24 cellular contexts compared by ENCODE assay signal in genomic region chr3:102248981-102249705, GRCh38.
A peak's percentile ranks its signal among the peaks of the same experiment; 100 is the strongest.
DNase-seq lines count a peak whose midpoint lies in the region; ATAC-seq, FAIRE-seq and TF ChIP-seq lines count a peak whose summit lies in the region.
"Had no signal": no experiment of that assay in that cellular context is flagged by ENCODE, and none has a peak within 500 bp of the region (broad histone marks: within the 10 kb centered on the region; RNA-seq: fewer than 3 reads in every experiment).

No MANE protein-coding gene starts in this region.

- H3K27me3 ChIP-seq in bronchial epithelial cell (ENCODE audit: control insufficient read depth, insufficient read depth, low read length) (no peaks in the 10 kb centered on the region), WERI-Rb-1 (ENCODE audit: insufficient read depth, low read depth, severe bottlenecking) (no peaks in the 10 kb centered on the region)
- H3K27me3 ChIP-seq: BLaER1, Peyer's patch, SJSA1 had no signal

- H3K36me3 ChIP-seq in bronchial epithelial cell (ENCODE audit: control insufficient read depth, insufficient read depth, low read length) = no peaks in the 10 kb centered on the region
- no peaks in the 10 kb centered on the region for H3K36me3 ChIP-seq in WERI-Rb-1
- H3K36me3 ChIP-seq: BLaER1, Peyer's patch, SJSA1 had no signal

- no peak for ATAC-seq in HG03135 (IDR thresholded peaks at IDR 0.05; ENCODE audit: unreplicated experiment)
- ATAC-seq: Right ventricle myocardium inferior had no signal

- H3K4me3 ChIP-seq in bronchial epithelial cell (ENCODE audit: low read depth, low read length) = no peak overlapping the region
- H3K4me3 ChIP-seq in WERI-Rb-1 (ENCODE audit: low read depth, low read length) = no peak overlapping the region
- H3K4me3 ChIP-seq: BLaER1, Peyer's patch, SJSA1 had no signal

- no peak for FAIRE-seq in bronchial epithelial cell (lab: Jason Lieb, UNC)
- FAIRE-seq: G401.6, GM12892 had no signal

- no peaks in the 10 kb centered on the region for H3K9me3 ChIP-seq in WERI-Rb-1 (ENCODE audit: severe bottlenecking)
- H3K9me3 ChIP-seq: BLaER1, Caco-2, Peyer's patch, SJSA1 had no signal

- DNase-seq in EH (ENCODE audit: low read depth) (peak; percentile 5), HT1080 (ENCODE audit: low read depth) (peak; percentile 62), bronchial epithelial cell (ENCODE audit: low read depth) (peak; percentile 64), renal cortical epithelial cell (ENCODE audit: low read depth) (peak; percentile 2), WERI-Rb-1 (no peak), NCI-H446 treated with DMSO at 0.1 percent for 48 hours (lab: John Stamatoyannopoulos, UW) (no peak)
- DNase-seq: Caco-2; CD4-positive, alpha-beta T cell; DMS 273 treated with DMSO at 0.1 percent for 48 hours; DMS79 treated with DMSO at 0.1 percent for 48 hours; Kasumi-1; NCI-H1092; NCI-H1436 treated with DMSO at 0.1 percent for 48 hours; NCI-H2029; NCI-H2227 treated with DMSO at 0.1 percent for 48 hours; NCI-H510A treated with DMSO at 0.1 percent for 48 hours; NCI-H748 treated with DMSO at 0.1 percent for 48 hours; Peyer's patch had no signal

- TF ChIP-seq CTCF in bronchial epithelial cell (IDR thresholded peaks at IDR 0.05; ENCODE audit: insufficient read depth, low read length, severe bottlenecking) (no peak), WERI-Rb-1 (IDR thresholded peaks at IDR 0.05; ENCODE audit: low read depth, low read length) (no peak)

- no peak overlapping the region for H3K27ac ChIP-seq in WERI-Rb-1
- H3K27ac ChIP-seq: BLaER1, Peyer's patch, SJSA1 had no signal

Comparison
In these comparisons a context has a peak if more than half of its experiments do, and no peak if none do; other contexts are left out.
1. DNase-seq: peak in EH (single experiment), HT1080 (single experiment), bronchial epithelial cell (single experiment) and renal cortical epithelial cell (single experiment); none in WERI-Rb-1 (single experiment) and NCI-H446 treated with DMSO at 0.1 percent for 48 hours (single experiment).